ENCODE assay signal across 19 cellular contexts in the genomic region with DNA sequence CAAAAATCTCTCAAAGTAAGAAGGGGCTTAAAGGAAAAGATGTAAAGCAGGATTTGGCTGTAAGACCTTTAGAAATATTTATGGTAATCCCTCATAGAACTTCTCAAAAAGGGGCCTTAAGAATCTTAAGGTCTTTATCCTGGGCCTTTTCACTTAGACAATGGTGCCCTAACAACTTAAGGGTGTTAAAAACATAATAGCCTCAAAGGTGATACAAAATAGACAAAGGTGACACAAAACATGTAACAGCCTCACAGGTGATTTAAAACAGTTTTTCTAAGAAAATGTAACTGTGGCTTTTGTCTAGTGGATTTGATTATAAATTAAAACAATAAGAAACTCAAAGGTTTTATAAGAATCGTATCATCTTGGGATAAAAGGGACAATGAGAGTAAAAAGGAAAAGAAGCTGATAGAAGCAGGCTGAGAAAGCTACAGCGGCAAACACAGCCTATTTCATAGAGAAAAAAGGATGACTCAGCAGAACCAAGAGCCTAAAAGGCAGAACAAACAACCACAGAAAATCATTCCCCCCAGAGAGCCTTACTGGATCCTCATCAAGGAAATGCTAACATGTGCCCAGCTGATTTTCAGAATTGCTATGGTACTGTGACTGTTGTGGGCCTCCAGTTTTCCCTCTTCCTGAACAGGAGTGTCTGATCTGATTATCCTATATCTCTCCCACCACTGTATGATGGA.
"Had no signal": no experiment of that assay in that cellular context is flagged by ENCODE, and none has a peak within 500 bp of the region (broad histone marks: within the 10 kb centered on the region; RNA-seq: fewer than 3 reads in every experiment).

No MANE protein-coding gene starts in this region.

- ATAC-seq: activated CD8-positive, alpha-beta T cell treated with anti-CD3 and anti-CD28 coated beads, Interleukin-2, amount 10 ng/mL, durations not matched to agents 7 days and 5 days; esophagus mucosa; gastroesophageal sphincter; heart left ventricle; mucosa of descending colon; naive thymus-derived CD4-positive, alpha-beta T cell; stimulated activated effector memory CD8-positive, alpha-beta T cell treated with anti-CD3 and anti-CD28 coated beads, Interleukin-12 subunit alpha, Interleukin-12 subunit beta, amount 100 ng/mL, for 72 hours had no signal

- H3K9me3 Mint-ChIP-seq: activated CD4-positive, alpha-beta T cell treated with anti-CD3 and anti-CD28 coated beads, Interleukin-2, amount 10 ng/mL, durations not matched to agents 24 days and 14 days; stimulated activated effector memory CD8-positive, alpha-beta T cell treated with anti-CD3 and anti-CD28 coated beads, Interleukin-12 subunit alpha, Interleukin-12 subunit beta, amount 100 ng/mL, for 72 hours had no signal

- H3K4me1 Mint-ChIP-seq: activated CD4-positive, alpha-beta T cell treated with anti-CD3 and anti-CD28 coated beads, Interleukin-2, amount 10 ng/mL, durations not matched to agents 24 days and 14 days; naive thymus-derived CD4-positive, alpha-beta T cell; stimulated activated effector memory CD8-positive, alpha-beta T cell treated with anti-CD3 and anti-CD28 coated beads, Interleukin-12 subunit alpha, Interleukin-12 subunit beta, amount 100 ng/mL, for 72 hours had no signal

- H3K4me3 Mint-ChIP-seq: activated CD4-positive, alpha-beta T cell treated with anti-CD3 and anti-CD28 coated beads, Interleukin-2, amount 10 ng/mL, durations not matched to agents 24 days and 14 days; activated CD8-positive, alpha-beta T cell treated with anti-CD3 and anti-CD28 coated beads, Interleukin-2, amount 10 ng/mL, durations not matched to agents 7 days and 5 days; activated naive CD4-positive, alpha-beta T cell treated with anti-CD3 and anti-CD28 coated beads for 36 hours; activated T-cell treated with anti-CD3 and anti-CD28 coated beads, Interleukin-2, amount 50 U/mL, for 24 hours; naive thymus-derived CD4-positive, alpha-beta T cell; stimulated activated effector memory CD8-positive, alpha-beta T cell treated with anti-CD3 and anti-CD28 coated beads, Interleukin-12 subunit alpha, Interleukin-12 subunit beta, amount 100 ng/mL, for 72 hours had no signal

- H3K27me3 ChIP-seq: brain microvascular endothelial cell, gastroesophageal sphincter, heart left ventricle, sigmoid colon, upper lobe of left lung had no signal

- H3K4me1 ChIP-seq: gastroesophageal sphincter, heart left ventricle, sigmoid colon, upper lobe of left lung had no signal

- H3K36me3 Mint-ChIP-seq: naive thymus-derived CD4-positive, alpha-beta T cell; stimulated activated effector memory CD8-positive, alpha-beta T cell treated with anti-CD3 and anti-CD28 coated beads, Interleukin-12 subunit alpha, Interleukin-12 subunit beta, amount 100 ng/mL, for 72 hours had no signal

- H3K4me3 ChIP-seq: gastroesophageal sphincter, heart left ventricle, mucosa of descending colon, sigmoid colon, thoracic aorta, upper lobe of left lung had no signal

- H3K27me3 Mint-ChIP-seq: activated CD4-positive, alpha-beta T cell treated with anti-CD3 and anti-CD28 coated beads, Interleukin-2, amount 10 ng/mL, durations not matched to agents 24 days and 14 days; activated T-cell treated with anti-CD3 and anti-CD28 coated beads, Interleukin-2, amount 50 U/mL, for 24 hours; naive thymus-derived CD4-positive, alpha-beta T cell had no signal

- H3K9me3 ChIP-seq: sigmoid colon, thoracic aorta had no signal

- H3K27ac ChIP-seq: brain microvascular endothelial cell, gastroesophageal sphincter, heart left ventricle, sigmoid colon, thoracic aorta, upper lobe of left lung had no signal

- H3K27ac Mint-ChIP-seq: activated CD4-positive, alpha-beta T cell treated with anti-CD3 and anti-CD28 coated beads, Interleukin-2, amount 10 ng/mL, durations not matched to agents 24 days and 14 days; activated CD8-positive, alpha-beta T cell treated with anti-CD3 and anti-CD28 coated beads, Interleukin-2, amount 10 ng/mL, durations not matched to agents 7 days and 5 days; activated naive CD4-positive, alpha-beta T cell treated with anti-CD3 and anti-CD28 coated beads for 36 hours; activated T-cell treated with anti-CD3 and anti-CD28 coated beads, Interleukin-2, amount 50 U/mL, for 24 hours; activated T-helper 2 cell treated with anti-CD3 and anti-CD28 coated beads, Interferon-gamma antibody, Interleukin-2, Interleukin-4, amounts not matched to agents 10 μg/mL and 5 μg/mL and 100 μg/mL, durations not matched to agents 14 hours and 24 hours and 36 hours; naive thymus-derived CD4-positive, alpha-beta T cell; stimulated activated effector memory CD8-positive, alpha-beta T cell treated with anti-CD3 and anti-CD28 coated beads, Interleukin-12 subunit alpha, Interleukin-12 subunit beta, amount 100 ng/mL, for 72 hours had no signal

- DNase-seq: activated CD4-positive, alpha-beta T cell treated with anti-CD3 and anti-CD28 coated beads, Interleukin-2, amount 10 ng/mL, durations not matched to agents 24 days and 14 days; activated CD8-positive, alpha-beta T cell treated with anti-CD3 and anti-CD28 coated beads, Interleukin-2, amount 10 ng/mL, durations not matched to agents 7 days and 5 days; activated naive CD4-positive, alpha-beta T cell treated with anti-CD3 and anti-CD28 coated beads for 36 hours; activated T-cell treated with anti-CD3 and anti-CD28 coated beads, Interleukin-2, amount 50 U/mL, for 24 hours; brain microvascular endothelial cell; central memory CD4-positive, alpha-beta T cell; heart left ventricle; mesenchymal stem cell; mucosa of descending colon; naive thymus-derived CD4-positive, alpha-beta T cell; nucleus accumbens; sigmoid colon; stimulated activated CD4-positive, alpha-beta T cell treated with anti-CD3 and anti-CD28 coated beads, Interleukin-4, amount 100 ng/mL, for 24 hours; upper lobe of left lung had no signal

- H3K36me3 ChIP-seq: brain microvascular endothelial cell, gastroesophageal sphincter, heart left ventricle, sigmoid colon, thoracic aorta, upper lobe of left lung had no signal
